In the genomic region with DNA sequence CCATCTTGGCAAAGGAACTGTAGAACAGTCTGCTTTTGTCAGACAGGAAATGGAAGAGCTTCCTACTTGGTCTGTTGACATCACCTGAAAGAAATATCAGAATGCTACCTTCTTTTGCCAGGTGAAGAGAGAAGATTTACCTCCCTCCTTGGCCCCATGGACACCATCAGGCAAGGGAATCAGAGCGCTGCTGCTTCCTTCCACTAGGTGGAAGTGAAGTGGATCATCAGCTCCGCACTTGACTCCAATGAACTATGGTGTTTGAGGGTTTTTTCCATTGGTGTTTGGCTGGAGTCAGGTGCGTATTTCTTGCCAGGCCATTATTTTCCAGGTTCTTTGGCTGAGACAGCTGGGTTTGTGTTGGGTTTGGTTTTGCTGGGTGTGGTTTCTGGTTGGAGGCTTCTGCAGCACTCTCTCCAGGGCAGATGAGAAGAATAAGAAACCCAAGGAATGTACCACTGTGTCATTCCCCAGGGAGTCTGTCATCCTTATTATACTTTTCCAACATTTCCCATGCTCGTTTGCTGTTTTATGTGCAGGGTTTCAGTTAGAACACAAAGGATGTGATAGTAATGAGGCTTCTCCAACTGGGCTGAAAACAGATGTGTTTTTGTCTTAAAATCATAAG, we compare ENCODE assay signal across 28 cellular contexts.
DNase-seq lines count a peak whose midpoint lies in the region; TF ChIP-seq lines count a peak whose summit lies in the region.
"Had no signal": no experiment of that assay in that cellular context is flagged by ENCODE, and none has a peak within 500 bp of the region (broad histone marks: within the 10 kb centered on the region; RNA-seq: fewer than 3 reads in every experiment).

No MANE protein-coding gene starts in this region.

- DNase-seq in GM12864 (ENCODE audit: low read depth) (no peak), LNCaP clone FGC (ENCODE audit: low read depth) (no peak), epithelial cell of esophagus (ENCODE audit: low read depth) (no peak), retinal pigment epithelial cell (ENCODE audit: low read depth) (no peak), GDM1 (lab: John Stamatoyannopoulos, UW) (no peak), NCI-H226 (no peak), NCI-H2081 treated with DMSO at 0.1 percent for 48 hours (lab: John Stamatoyannopoulos, UW) (no peak)
- DNase-seq: activated CD4-positive, alpha-beta T cell treated with anti-CD3 and anti-CD28 coated beads for 48 hours; aorta; cerebellar nuclear complex; DMS79; effector CD4-positive, alpha-beta T cell; gastrocnemius medialis; hypothalamus; Kasumi-1; NCI-H1048; NCI-H187; NCI-H345; PC-9; SIG-M5; stimulated activated CD4-positive, alpha-beta T cell treated with anti-CD3 and anti-CD28 coated beads, Interleukin-2, amount 100 ng/mL, for 24 hours; stimulated activated naive CD4-positive, alpha-beta T cell; T-helper 1 cell had no signal

- peak; percentile 18 for TF ChIP-seq CTCF in GM12864 (IDR thresholded peaks at IDR 0.05; ENCODE audit: low read depth, low read length, missing control alignments)
- TF ChIP-seq CTCF in LNCaP clone FGC (IDR thresholded peaks at IDR 0.05; ENCODE audit: control insufficient read depth, extremely low read depth, insufficient read depth), result 0 out of 2 replicates have a peak, but pooled peaks have one; percentile 14
- TF ChIP-seq CTCF in epithelial cell of esophagus (IDR thresholded peaks at IDR 0.05; ENCODE audit: insufficient read depth, low read depth, low read length, missing control alignments), result peak; percentile 13
- TF ChIP-seq CTCF in retinal pigment epithelial cell (conservative IDR thresholded peaks at IDR 0.05; ENCODE audit: low read depth, low read length), result peak; percentile 5

- no peak overlapping the region for H3K4me3 ChIP-seq in GM12864 (ENCODE audit: low read depth, low read length)
- H3K4me3 ChIP-seq in LNCaP clone FGC (ENCODE audit: low read depth, low read length), result no peak overlapping the region
- no peak overlapping the region for H3K4me3 ChIP-seq in epithelial cell of esophagus (ENCODE audit: low read length)
- no peak overlapping the region for H3K4me3 ChIP-seq in retinal pigment epithelial cell (ENCODE audit: low read length)
- H3K4me3 ChIP-seq: gastrocnemius medialis, HAP-1, lung, PC-9, prostate gland, skin epidermis, thoracic aorta had no signal
